16 cellular contexts compared by ENCODE assay signal in the genomic region with DNA sequence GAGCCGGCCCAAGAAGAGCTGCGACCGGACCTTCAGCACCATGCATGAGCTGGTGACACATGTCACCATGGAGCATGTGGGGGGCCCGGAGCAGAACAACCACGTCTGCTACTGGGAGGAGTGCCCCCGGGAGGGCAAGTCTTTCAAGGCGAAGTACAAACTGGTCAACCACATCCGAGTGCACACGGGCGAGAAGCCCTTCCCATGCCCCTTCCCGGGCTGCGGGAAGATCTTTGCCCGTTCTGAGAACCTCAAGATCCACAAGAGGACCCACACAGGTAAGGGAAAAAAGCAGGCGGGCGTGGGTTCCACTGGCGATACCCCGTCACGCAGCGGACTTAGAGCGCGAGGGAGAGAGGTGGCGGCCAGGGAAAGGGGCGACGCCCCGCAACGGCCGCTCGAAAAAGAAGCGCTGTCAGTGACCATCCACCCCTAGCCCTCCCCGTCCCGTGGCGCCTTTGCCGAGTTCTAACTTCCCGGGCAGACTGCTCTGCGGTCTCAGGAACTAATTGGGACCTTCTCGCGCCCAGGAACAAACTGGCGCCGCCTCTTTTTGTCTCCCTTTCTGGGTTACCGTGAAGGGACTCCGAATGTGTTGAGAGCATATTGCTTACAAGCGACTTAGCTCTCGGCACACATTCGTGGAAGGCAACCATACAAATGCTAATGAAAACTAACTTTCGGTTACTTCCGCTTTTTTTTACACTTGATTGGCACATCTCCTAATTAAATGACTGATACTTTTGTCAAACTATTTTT. TPM values are rescaled to one million over a fixed set of nuclear protein-coding genes. Genes with fewer than 3 reads are reported as not detected.
DNase-seq lines count a peak whose midpoint lies in the region; ATAC-seq lines count a peak whose summit lies in the region.
"Had no signal": no experiment of that assay in that cellular context is flagged by ENCODE, and none has a peak within 500 bp of the region (broad histone marks: within the 10 kb centered on the region; RNA-seq: fewer than 3 reads in every experiment).

No MANE protein-coding gene starts in this region.

- ATAC-seq in GM18498 (IDR thresholded peaks at IDR 0.05; ENCODE audit: unreplicated experiment): no peak

- H3K9me3 Mint-ChIP-seq in activated naive CD4-positive, alpha-beta T cell treated with anti-CD3 and anti-CD28 coated beads, Interleukin-2, amount 10 ng/mL, durations not matched to agents 7 days and 5 days: peaks cover 4% of the 10 kb centered on the region
- H3K9me3 Mint-ChIP-seq in activated CD4-positive, alpha-beta memory T cell treated with anti-CD3 and anti-CD28 coated beads, Interleukin-2, amount 10 ng/mL, durations not matched to agents 7 days and 5 days: peaks cover 4% of the 10 kb centered on the region

- peaks cover 83% of the 10 kb centered on the region for H3K27me3 Mint-ChIP-seq in activated naive CD4-positive, alpha-beta T cell treated with anti-CD3 and anti-CD28 coated beads, Interleukin-2, amount 10 ng/mL, durations not matched to agents 7 days and 5 days
- peaks cover 70% of the 10 kb centered on the region for H3K27me3 Mint-ChIP-seq in activated CD4-positive, alpha-beta memory T cell treated with anti-CD3 and anti-CD28 coated beads, Interleukin-2, amount 10 ng/mL, durations not matched to agents 7 days and 5 days

- no peak overlapping the region for H3K27ac ChIP-seq in subcutaneous abdominal adipose tissue (ENCODE audit: low read depth, low read length)
- H3K27ac ChIP-seq: BLaER1, Peyer's patch had no signal

- CTCF ChIA-PET in activated naive CD4-positive, alpha-beta T cell treated with anti-CD3 and anti-CD28 coated beads, Interleukin-2, amount 10 ng/mL, durations not matched to agents 7 days and 5 days (lab: Charles Lee): no interaction called here
- CTCF ChIA-PET in activated CD4-positive, alpha-beta memory T cell treated with anti-CD3 and anti-CD28 coated beads, Interleukin-2, amount 10 ng/mL, durations not matched to agents 7 days and 5 days (lab: Charles Lee): no interaction called here

- H3K27ac Mint-ChIP-seq in activated naive CD4-positive, alpha-beta T cell treated with anti-CD3 and anti-CD28 coated beads, Interleukin-2, amount 10 ng/mL, durations not matched to agents 7 days and 5 days: peak overlapping the region; percentile 33
- peak overlapping the region; percentile 29 for H3K27ac Mint-ChIP-seq in activated CD4-positive, alpha-beta memory T cell treated with anti-CD3 and anti-CD28 coated beads, Interleukin-2, amount 10 ng/mL, durations not matched to agents 7 days and 5 days
- H3K27ac Mint-ChIP-seq: HFFc6 had no signal

- H3K4me1 ChIP-seq in iPS-15b (ENCODE audit: control insufficient read depth, insufficient read depth, low read length): peaks cover 14% of the 10 kb centered on the region
- H3K4me1 ChIP-seq in subcutaneous abdominal adipose tissue (ENCODE audit: control insufficient read depth in 5 of 5, insufficient read depth in 5 of 5, low read length in 5 of 5): peaks cover 0 to 27% (median 16%) of the 10 kb centered on the region in 5 donors
- H3K4me1 ChIP-seq: BLaER1, Peyer's patch had no signal

- peaks cover 8% of the 10 kb centered on the region for H3K4me1 Mint-ChIP-seq in activated naive CD4-positive, alpha-beta T cell treated with anti-CD3 and anti-CD28 coated beads, Interleukin-2, amount 10 ng/mL, durations not matched to agents 7 days and 5 days
- peaks cover 8% of the 10 kb centered on the region for H3K4me1 Mint-ChIP-seq in activated CD4-positive, alpha-beta memory T cell treated with anti-CD3 and anti-CD28 coated beads, Interleukin-2, amount 10 ng/mL, durations not matched to agents 7 days and 5 days

- DNase-seq in activated naive CD4-positive, alpha-beta T cell treated with anti-CD3 and anti-CD28 coated beads, Interleukin-2, amount 10 ng/mL, durations not matched to agents 7 days and 5 days: no peak
- DNase-seq in activated naive CD4-positive, alpha-beta T cell treated with Interleukin-2 at 50 U/mL for 16 hours: no peak
- DNase-seq in activated CD4-positive, alpha-beta memory T cell treated with anti-CD3 and anti-CD28 coated beads, Interleukin-2, amount 10 ng/mL, durations not matched to agents 7 days and 5 days: no peak
- no peak for DNase-seq in OCI-M1 (lab: John Stamatoyannopoulos, UW)
- DNase-seq in H4 (ENCODE audit: low spot score): no peak
- DNase-seq: amniotic stem cell, HFFc6, MM.1S, Peyer's patch had no signal

- H3K9ac ChIP-seq in iPS-15b (ENCODE audit: low read depth, low read length): peak overlapping the region; percentile 89
- no peak overlapping the region for H3K9ac ChIP-seq in subcutaneous abdominal adipose tissue (ENCODE audit: low read length in 5 of 5)
- H3K9ac ChIP-seq: BLaER1 had no signal

- H3K4me3 Mint-ChIP-seq in activated naive CD4-positive, alpha-beta T cell treated with anti-CD3 and anti-CD28 coated beads, Interleukin-2, amount 10 ng/mL, durations not matched to agents 7 days and 5 days: peak overlapping the region; percentile 38
- no peak overlapping the region for H3K4me3 Mint-ChIP-seq in activated CD4-positive, alpha-beta memory T cell treated with anti-CD3 and anti-CD28 coated beads, Interleukin-2, amount 10 ng/mL, durations not matched to agents 7 days and 5 days
- H3K4me3 Mint-ChIP-seq: HFFc6 had no signal

- no peaks in the 10 kb centered on the region for H3K27me3 ChIP-seq in iPS-15b (ENCODE audit: control insufficient read depth, insufficient read depth, low read length)
- peaks cover 37 to 73% (median 50%) of the 10 kb centered on the region in 5 donors for H3K27me3 ChIP-seq in subcutaneous abdominal adipose tissue (ENCODE audit: control insufficient read depth in 5 of 5, insufficient read depth in 4 of 5, low read length in 5 of 5)

- H3K9me3 ChIP-seq in iPS-15b (ENCODE audit: control insufficient read depth, insufficient read depth, low read length): no peaks in the 10 kb centered on the region
- H3K9me3 ChIP-seq in subcutaneous abdominal adipose tissue (ENCODE audit: control insufficient read depth in 5 of 5, low read length in 5 of 5): no peaks in the 10 kb centered on the region
- H3K9me3 ChIP-seq: Peyer's patch had no signal

- H3K4me3 ChIP-seq in iPS-15b (ENCODE audit: low read depth, low read length): peak overlapping the region; percentile 95
- H3K4me3 ChIP-seq in subcutaneous abdominal adipose tissue (ENCODE audit: low read depth in 1 of 5, low read length in 5 of 5): peak overlapping the region in 4 of 5 donors; percentile 8 to 72 (median 39)
- H3K4me3 ChIP-seq: BLaER1 had no signal

- peaks cover 5% of the 10 kb centered on the region for H3K36me3 Mint-ChIP-seq in activated naive CD4-positive, alpha-beta T cell treated with anti-CD3 and anti-CD28 coated beads, Interleukin-2, amount 10 ng/mL, durations not matched to agents 7 days and 5 days
- H3K36me3 Mint-ChIP-seq in activated CD4-positive, alpha-beta memory T cell treated with anti-CD3 and anti-CD28 coated beads, Interleukin-2, amount 10 ng/mL, durations not matched to agents 7 days and 5 days (ENCODE audit: low read depth): peaks cover 5% of the 10 kb centered on the region

- peaks cover 34% of the 10 kb centered on the region for H3K36me3 ChIP-seq in iPS-15b (ENCODE audit: control insufficient read depth, insufficient read depth, low read length)
- H3K36me3 ChIP-seq in subcutaneous abdominal adipose tissue (ENCODE audit: control insufficient read depth in 5 of 5, insufficient read depth in 5 of 5, low read length in 5 of 5): no peaks in the 10 kb centered on the region
- H3K36me3 ChIP-seq: BLaER1, Peyer's patch had no signal

- POLR2A ChIA-PET in activated CD4-positive, alpha-beta memory T cell treated with anti-CD3 and anti-CD28 coated beads, Interleukin-2, amount 10 ng/mL, durations not matched to agents 7 days and 5 days (lab: Charles Lee): no interaction called here

RNA-seq across cellular contexts. Expression of a gene that starts 1.7 kb away (rescaled TPM):
- total RNA-seq in activated CD4-positive, alpha-beta memory T cell treated with anti-CD3 and anti-CD28 coated beads, Interleukin-2, amount 10 ng/mL, durations not matched to agents 7 days and 5 days: not detected
- total RNA-seq in H4 (2014; rRNA removed; shearing (Covaris generic)): 0.02 TPM in 1 of 2 replicates, not detected in the other
- total RNA-seq: fibroblast of lung, HFFc6, kidney epithelial cell, Peyer's patch, pulmonary artery endothelial cell had no signal
